In the genomic region with DNA sequence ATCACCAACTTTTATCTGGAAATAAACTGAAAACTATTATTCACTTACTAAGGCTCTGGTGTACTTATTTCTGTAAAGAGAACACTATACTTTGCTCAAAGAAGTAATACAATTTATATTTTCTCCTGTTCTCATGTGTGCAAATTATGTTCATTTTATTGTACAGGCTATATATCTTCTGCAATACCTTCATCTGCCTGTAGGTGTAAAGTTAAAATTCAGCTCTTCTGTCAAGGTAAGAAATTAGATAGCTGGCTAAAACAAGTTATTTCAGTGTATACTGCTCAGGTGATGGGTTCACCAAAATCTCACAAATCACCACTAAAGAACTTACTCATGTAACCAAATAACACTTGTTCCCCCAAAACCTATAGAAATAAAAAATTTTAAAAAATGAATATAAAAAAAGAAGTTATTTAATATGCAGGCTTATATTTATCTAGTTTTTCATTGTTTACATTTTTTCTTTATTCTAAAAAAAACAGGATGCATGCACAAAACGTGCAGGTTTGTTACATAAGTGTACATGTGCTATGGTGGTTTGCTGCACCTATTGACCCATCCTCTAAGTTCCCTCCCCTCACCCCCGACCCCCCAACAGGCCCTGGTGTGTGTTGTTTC, we compare ENCODE assay signal across 10 cellular contexts.
A peak's percentile ranks its signal among the peaks of the same experiment; 100 is the strongest.
DNase-seq lines count a peak whose midpoint lies in the region; ATAC-seq and TF ChIP-seq lines count a peak whose summit lies in the region.
"Had no signal": no experiment of that assay in that cellular context is flagged by ENCODE, and none has a peak within 500 bp of the region (broad histone marks: within the 10 kb centered on the region; RNA-seq: fewer than 3 reads in every experiment).

No MANE protein-coding gene starts in this region.

- no peak overlapping the region for H3K4me3 Mint-ChIP-seq in neural progenitor cell
- H3K4me3 Mint-ChIP-seq in activated T-cell treated with anti-CD3 and anti-CD28 coated beads, Interleukin-2, amount 50 U/mL, for 24 hours = no peak overlapping the region
- H3K4me3 Mint-ChIP-seq: activated naive CD4-positive, alpha-beta T cell treated with anti-CD3 and anti-CD28 coated beads for 36 hours had no signal

- intact Hi-C loops in ascending aorta (cut with DNase I) = no loop called here

- H3K79me2 ChIP-seq in neural progenitor cell (ENCODE audit: low read depth) = no peaks in the 10 kb centered on the region

- no peaks in the 10 kb centered on the region for H3K9me3 ChIP-seq in neural progenitor cell (ENCODE audit: low read depth)
- no peaks in the 10 kb centered on the region for H3K9me3 ChIP-seq in ascending aorta
- H3K9me3 ChIP-seq: vagina had no signal

- H3K4me3 ChIP-seq in neural progenitor cell (no peak overlapping the region), ascending aorta (no peak overlapping the region)
- H3K4me3 ChIP-seq: vagina had no signal

- H3K27me3 ChIP-seq in neural progenitor cell = no peaks in the 10 kb centered on the region
- H3K27me3 ChIP-seq in ascending aorta = no peaks in the 10 kb centered on the region
- H3K27me3 ChIP-seq: vagina had no signal

- H3K9ac ChIP-seq in neural progenitor cell = no peak overlapping the region

- H3K36me3 Mint-ChIP-seq in neural progenitor cell = no peaks in the 10 kb centered on the region
- no peaks in the 10 kb centered on the region for H3K36me3 Mint-ChIP-seq in activated T-cell treated with anti-CD3 and anti-CD28 coated beads, Interleukin-2, amount 50 U/mL, for 24 hours (ENCODE audit: low read depth)

- H3K4me1 Mint-ChIP-seq in neural progenitor cell = no peaks in the 10 kb centered on the region
- no peaks in the 10 kb centered on the region for H3K4me1 Mint-ChIP-seq in activated T-cell treated with anti-CD3 and anti-CD28 coated beads, Interleukin-2, amount 50 U/mL, for 24 hours (ENCODE audit: low read depth)

- H3K27ac ChIP-seq in neural progenitor cell = no peak overlapping the region
- no peak overlapping the region for H3K27ac ChIP-seq in ascending aorta
- H3K27ac ChIP-seq: vagina had no signal

- peak; percentile 61 for ATAC-seq in HG02970 (IDR thresholded peaks at IDR 0.05; ENCODE audit: low FRiP score, unreplicated experiment)

- H4K20me1 ChIP-seq in neural progenitor cell (ENCODE audit: low read depth) = no peaks in the 10 kb centered on the region

- H3K4me2 ChIP-seq in neural progenitor cell = no peak overlapping the region

- TF ChIP-seq CTCF in neural progenitor cell (IDR thresholded peaks at IDR 0.05) = peak; percentile 52
- peak in 1 of 3 experiments; percentile 20 for TF ChIP-seq CTCF in ascending aorta (IDR thresholded peaks at IDR 0.05)

- DNase-seq in NCI-H146 (lab: John Stamatoyannopoulos, UW) (peak; percentile 1), NCI-H146 treated with DMSO at 0.1 percent for 48 hours (lab: John Stamatoyannopoulos, UW; ENCODE audit: unreplicated experiment) (no peak), SW480 (ENCODE audit: low spot score) (peak; percentile 5), neural progenitor cell (ENCODE audit: low spot score) (no peak), GDM1 (lab: John Stamatoyannopoulos, UW) (no peak), ascending aorta (ENCODE audit: low spot score in 2 of 2) (no peak)
- no peak for DNase-seq in activated T-cell treated with anti-CD3 and anti-CD28 coated beads, Interleukin-2, amount 50 U/mL, for 24 hours
- DNase-seq: activated naive CD4-positive, alpha-beta T cell treated with anti-CD3 and anti-CD28 coated beads for 36 hours had no signal

- no peaks in the 10 kb centered on the region for H3F3A ChIP-seq in neural progenitor cell (ENCODE audit: low read depth)

- no peak overlapping the region for H2AFZ ChIP-seq in neural progenitor cell (replicated peaks)

- H3K4me1 ChIP-seq in neural progenitor cell (no peaks in the 10 kb centered on the region), ascending aorta (no peaks in the 10 kb centered on the region)
- H3K4me1 ChIP-seq: vagina had no signal

- no peak overlapping the region for H3K27ac Mint-ChIP-seq in neural progenitor cell
- H3K27ac Mint-ChIP-seq in activated T-cell treated with anti-CD3 and anti-CD28 coated beads, Interleukin-2, amount 50 U/mL, for 24 hours = no peak overlapping the region
- H3K27ac Mint-ChIP-seq: activated naive CD4-positive, alpha-beta T cell treated with anti-CD3 and anti-CD28 coated beads for 36 hours had no signal

- H3K36me3 ChIP-seq in neural progenitor cell (no peaks in the 10 kb centered on the region), ascending aorta (no peaks in the 10 kb centered on the region)
- H3K36me3 ChIP-seq: vagina had no signal

- H3K27me3 Mint-ChIP-seq in neural progenitor cell (ENCODE audit: insufficient read depth, low read depth) = no peaks in the 10 kb centered on the region
- peaks cover 8% of the 10 kb centered on the region for H3K27me3 Mint-ChIP-seq in activated T-cell treated with anti-CD3 and anti-CD28 coated beads, Interleukin-2, amount 50 U/mL, for 24 hours

- H3K9me3 Mint-ChIP-seq in neural progenitor cell = peaks cover 2% of the 10 kb centered on the region
- H3K9me3 Mint-ChIP-seq in activated T-cell treated with anti-CD3 and anti-CD28 coated beads, Interleukin-2, amount 50 U/mL, for 24 hours = peaks cover 3% of the 10 kb centered on the region

Comparison
In these comparisons a context has a peak if more than half of its experiments do, and no peak if none do; other contexts are left out.
1. DNase-seq: peak in NCI-H146 (single experiment) and SW480 (single experiment); none in NCI-H146 treated with DMSO at 0.1 percent for 48 hours (single experiment), neural progenitor cell (single experiment), activated T-cell treated with anti-CD3 and anti-CD28 coated beads, Interleukin-2, amount 50 U/mL, for 24 hours (single experiment), GDM1 (single experiment) and ascending aorta (0 of 2).